8 cellular contexts compared by ENCODE assay signal in genomic region chr4:174284181-174284886, GRCh38. TPM values are rescaled to one million over a fixed set of nuclear protein-coding genes. Genes with fewer than 3 reads are reported as not detected.
DNase-seq lines count a peak whose midpoint lies in the region; ATAC-seq, FAIRE-seq and TF ChIP-seq lines count a peak whose summit lies in the region.

No MANE protein-coding gene starts in this region.

- peak overlapping the region; percentile 100 for H3K27ac Mint-ChIP-seq in mesothelial cell of epicardium

- H3K27ac ChIP-seq in Peyer's patch (peak overlapping the region; percentile 95 to 99 (median 97)), ectodermal cell (ENCODE audit: insufficient read depth, low read depth, low read length, poor library complexity, severe bottlenecking) (peak overlapping the region; percentile 88)

- peaks cover 36% of the 10 kb centered on the region for H3K4me1 Mint-ChIP-seq in mesothelial cell of epicardium

- peak overlapping the region; percentile 65 for H3K4me3 ChIP-seq in AG09309 (ENCODE audit: control insufficient read depth, low read depth, low read length)
- peak overlapping the region; percentile 74 to 91 (median 86) for H3K4me3 ChIP-seq in Peyer's patch
- H3K4me3 ChIP-seq in ectodermal cell (ENCODE audit: insufficient read depth, low read depth, low read length): peak overlapping the region; percentile 99

- peaks cover 11% of the 10 kb centered on the region for H3K9me3 Mint-ChIP-seq in mesothelial cell of epicardium

- H3K27me3 ChIP-seq in Peyer's patch: no peaks in the 10 kb centered on the region
- no peaks in the 10 kb centered on the region for H3K27me3 ChIP-seq in ectodermal cell (ENCODE audit: control insufficient read depth, insufficient read depth, low read length, poor library complexity, severe bottlenecking)

- no peak for FAIRE-seq in urothelium cell line (lab: Jason Lieb, UNC)

- ATAC-seq in GM18517 (IDR thresholded peaks at IDR 0.05; ENCODE audit: unreplicated experiment): peak; percentile 6
- peak; percentile 12 for ATAC-seq in HG03159 (IDR thresholded peaks at IDR 0.05; ENCODE audit: unreplicated experiment)

- H3K36me3 Mint-ChIP-seq in mesothelial cell of epicardium: peaks cover 15% of the 10 kb centered on the region

- TF ChIP-seq POLR2A in Peyer's patch (IDR thresholded peaks at IDR 0.05): no peak

- peaks cover 0 to 21% (median 6%) of the 10 kb centered on the region in 4 donors for H3K4me1 ChIP-seq in Peyer's patch
- no peaks in the 10 kb centered on the region for H3K4me1 ChIP-seq in ectodermal cell (ENCODE audit: control insufficient read depth, insufficient read depth, low read length)

- H3K36me3 ChIP-seq in Peyer's patch (no peaks in the 10 kb centered on the region), ectodermal cell (ENCODE audit: control insufficient read depth, insufficient read depth, low read length) (no peaks in the 10 kb centered on the region)

- H3K9me3 ChIP-seq in Peyer's patch (no peaks in the 10 kb centered on the region), ectodermal cell (ENCODE audit: control insufficient read depth, low read length) (no peaks in the 10 kb centered on the region)

- WGBS in ectodermal cell, 2 experiments: 3 to 8% methylated on average over 16 to 19 of the region's 19 CpGs

- H3K27me3 Mint-ChIP-seq in mesothelial cell of epicardium (ENCODE audit: low read depth): no peaks in the 10 kb centered on the region

- no peak for TF ChIP-seq CTCF in AG09309 (IDR thresholded peaks at IDR 0.05; ENCODE audit: control insufficient read depth, insufficient read depth, low read depth, low read length, missing control alignments)
- TF ChIP-seq CTCF in Peyer's patch (IDR thresholded peaks at IDR 0.05): no peak
- TF ChIP-seq CTCF in mesothelial cell of epicardium (IDR thresholded peaks at IDR 0.05; ENCODE audit: unreplicated experiment): no peak

- no peak for DNase-seq in AG09309 (ENCODE audit: low read depth)
- no peak for DNase-seq in Peyer's patch
- no peak for DNase-seq in mesothelial cell of epicardium (ENCODE audit: low spot score in 2 of 2, unreplicated experiment in 2 of 2)
- peak; percentile 29 for DNase-seq in urothelium cell line (ENCODE audit: low spot score)
- DNase-seq in stimulated activated naive CD4-positive, alpha-beta T cell (lab: John Stamatoyannopoulos, UW): no peak

- peak overlapping the region; percentile 99 for H3K4me3 Mint-ChIP-seq in mesothelial cell of epicardium

RNA-seq across cellular contexts. Expression of gene CEP44, which starts 0.6 kb away (rescaled TPM):
- total RNA-seq in Peyer's patch (10 to 100 TPM; 10.3 to 33.8 (median 15.7) TPM), mesothelial cell of epicardium (21.7 to 24.1 TPM (median 22.0 TPM) in 3 replicates)
- polyA plus RNA-seq in ectodermal cell (2013, experiment 1 of 4): 26.4 TPM
- polyA plus RNA-seq in ectodermal cell (2013, experiment 2 of 4): 19.6 TPM
- 20.4 TPM for polyA plus RNA-seq in ectodermal cell (2013, experiment 3 of 4)
- 23.6 TPM for polyA plus RNA-seq in ectodermal cell (2013, experiment 4 of 4)

RNA-seq across cellular contexts. Expression of gene FBXO8, which starts 0.9 kb away (rescaled TPM):
- total RNA-seq in Peyer's patch (10 to 100 TPM; 24.8 to 36.3 (median 30.2) TPM), mesothelial cell of epicardium (12.6 to 15.6 TPM (median 13.5 TPM) in 3 replicates)
- polyA plus RNA-seq in ectodermal cell (2013, experiment 1 of 4): 13.6 TPM
- 11.8 TPM for polyA plus RNA-seq in ectodermal cell (2013, experiment 2 of 4)
- polyA plus RNA-seq in ectodermal cell (2013, experiment 3 of 4): 14.5 TPM
- polyA plus RNA-seq in ectodermal cell (2013, experiment 4 of 4): 18.1 TPM
